ENCODE assay signal across 1 cellular context in genomic region chr10:22816298-22816653, GRCh38.
TF ChIP-seq lines count a peak whose summit lies in the region.

No MANE protein-coding gene starts in this region.

TF ChIP-seq in K562, 482 proteins besides CTCF, POLR2A, EP300 and RAD21 (continued from another document and continues in another):
- TF ChIP-seq FOXP4 (CRISPR knock-in tag; IDR thresholded peaks at IDR 0.05; ENCODE audit: borderline replicate concordance) (no peak), POLR2G (IDR thresholded peaks at IDR 0.05; ENCODE audit: low read depth, low read length) (no peak), ZNF780A (CRISPR knock-in tag; IDR thresholded peaks at IDR 0.05) (no peak), ZNF311 (CRISPR knock-in tag; IDR thresholded peaks at IDR 0.05) (no peak), RERE (CRISPR knock-in tag; IDR thresholded peaks at IDR 0.05; ENCODE audit: borderline replicate concordance) (no peak), RBM14 (IDR thresholded peaks at IDR 0.05; ENCODE audit: borderline replicate concordance, insufficient read depth, low read depth, low read length) (no peak), ZBTB26 (CRISPR knock-in tag; IDR thresholded peaks at IDR 0.05) (no peak), MTA2 (IDR thresholded peaks at IDR 0.05; ENCODE audit: low read depth) (no peak), MAZ (CRISPR knock-in tag; conservative IDR thresholded peaks at IDR 0.05 in 1 of 2, IDR thresholded peaks at IDR 0.05 in 1 of 2) (no peak), NR0B1 (IDR thresholded peaks at IDR 0.05; ENCODE audit: partially characterized antibody) (no peak), UBTF (IDR thresholded peaks at IDR 0.05; ENCODE audit: borderline replicate concordance in 1 of 2, low read depth in 2 of 2, low read length in 2 of 2) (no peak), ZNF217 (CRISPR knock-in tag; IDR thresholded peaks at IDR 0.05) (no peak), ZNF143 (CRISPR knock-in tag; IDR thresholded peaks at IDR 0.05) (no peak), CREB3L1 (IDR thresholded peaks at IDR 0.05; ENCODE audit: borderline replicate concordance, low read depth) (no peak), ZNF384 (IDR thresholded peaks at IDR 0.05; ENCODE audit: low read depth, low read length) (peak; percentile 90), YY1 (IDR thresholded peaks at IDR 0.05; ENCODE audit: borderline replicate concordance in 1 of 3, control insufficient read depth in 1 of 3, extremely low read depth in 1 of 3, insufficient read depth in 3 of 3, insufficient read length in 1 of 3, insufficient replicate concordance in 2 of 3, low read depth in 1 of 3, low read length in 2 of 3) (no peak), ZFX (CRISPR knock-in tag; IDR thresholded peaks at IDR 0.05) (no peak), ZNF79 (CRISPR knock-in tag; IDR thresholded peaks at IDR 0.05; ENCODE audit: low read depth) (no peak), CBFA2T2 (conservative IDR thresholded peaks at IDR 0.05) (peak; percentile 26; the same call in 1 of the 2 replicates), SMARCE1 (IDR thresholded peaks at IDR 0.05) (no peak), ZBTB1 (CRISPR knock-in tag; IDR thresholded peaks at IDR 0.05; ENCODE audit: borderline replicate concordance, low read depth) (no peak), FOSL1 (tag; conservative IDR thresholded peaks at IDR 0.05) (no peak), HCFC1 (IDR thresholded peaks at IDR 0.05; ENCODE audit: low read depth, low read length) (no peak), E2F1 (CRISPR knock-in tag; IDR thresholded peaks at IDR 0.05) (no peak), FOXM1 (IDR thresholded peaks at IDR 0.05; ENCODE audit: low read depth) (no peak), FOXM1 (CRISPR knock-in tag; IDR thresholded peaks at IDR 0.05; ENCODE audit: low read depth) (no peak), NEUROD1 (IDR thresholded peaks at IDR 0.05; ENCODE audit: borderline replicate concordance, low read depth, low read length, partially characterized antibody) (no peak), ZC3H4 (CRISPR knock-in tag; IDR thresholded peaks at IDR 0.05; ENCODE audit: borderline replicate concordance) (no peak), ZNF551 (CRISPR knock-in tag; IDR thresholded peaks at IDR 0.05) (no peak), SMAD4 (CRISPR knock-in tag; conservative IDR thresholded peaks at IDR 0.05) (peak; percentile 10; the same call in 1 of the 2 replicates), RHOXF2B (CRISPR knock-in tag; conservative IDR thresholded peaks at IDR 0.05) (no peak), SPI1 (IDR thresholded peaks at IDR 0.05; ENCODE audit: borderline replicate concordance, low read depth, low read length) (no peak), E2F4 (CRISPR knock-in tag; IDR thresholded peaks at IDR 0.05; ENCODE audit: low read depth) (no peak), RAD51 (IDR thresholded peaks at IDR 0.05; ENCODE audit: borderline replicate concordance, low read depth) (peak; percentile 85), ETS2 (tag; IDR thresholded peaks at IDR 0.05; ENCODE audit: borderline replicate concordance, poor library complexity, severe bottlenecking) (no peak), POU5F1 (IDR thresholded peaks at IDR 0.05; ENCODE audit: borderline replicate concordance, low read depth, low read length, partially characterized antibody) (no peak), BCOR (IDR thresholded peaks at IDR 0.05) (no peak), ZNF444 (CRISPR knock-in tag; IDR thresholded peaks at IDR 0.05) (no peak), DPF2 (IDR thresholded peaks at IDR 0.05) (no peak), LARP7 (IDR thresholded peaks at IDR 0.05) (no peak), POLR3A (IDR thresholded peaks at IDR 0.05; ENCODE audit: borderline replicate concordance, extremely low read depth, insufficient read depth, insufficient read length) (no peak), KDM2B (CRISPR knock-in tag; IDR thresholded peaks at IDR 0.05) (no peak), ILF3 (IDR thresholded peaks at IDR 0.05; ENCODE audit: borderline replicate concordance) (no peak), ZNF175 (CRISPR knock-in tag; IDR thresholded peaks at IDR 0.05; ENCODE audit: low read depth) (0 out of 2 replicates have a peak, but pooled peaks have one; percentile 9), CBX5 (IDR thresholded peaks at IDR 0.05; ENCODE audit: borderline replicate concordance, low read depth) (no peak), USF2 (CRISPR knock-in tag; IDR thresholded peaks at IDR 0.05) (peak; percentile 84), SP2 (IDR thresholded peaks at IDR 0.05; ENCODE audit: extremely low read depth, low read depth, low read length, poor library complexity, severe bottlenecking) (no peak), RBM39 (optimal IDR thresholded peaks at IDR 0.05; ENCODE audit: low read depth, low read length) (no peak)
